Comparison of ENCODE assay signal across 9 cellular contexts in genomic region chr2:43139996-43140621, GRCh38.
DNase-seq lines count a peak whose midpoint lies in the region; ATAC-seq and TF ChIP-seq lines count a peak whose summit lies in the region.
"Had no signal": no experiment of that assay in that cellular context is flagged by ENCODE, and none has a peak within 500 bp of the region (broad histone marks: within the 10 kb centered on the region; RNA-seq: fewer than 3 reads in every experiment).

No MANE protein-coding gene starts in this region.

- peak; percentile 9 for DNase-seq in activated CD4-positive, alpha-beta memory T cell treated with anti-CD3 and anti-CD28 coated beads for 36 hours
- DNase-seq in foreskin fibroblast (peak; percentile 63 to 84), sciatic nerve (ENCODE audit: low spot score) (peak; percentile 76), mucosa of gallbladder (ENCODE audit: low spot score) (no peak), NCI-H69 (lab: John Stamatoyannopoulos, UW) (no peak)
- DNase-seq: NCI-H446 treated with DMSO at 0.1 percent for 48 hours had no signal

- peak overlapping the region; percentile 85 for H3K27ac Mint-ChIP-seq in activated CD4-positive, alpha-beta memory T cell treated with anti-CD3 and anti-CD28 coated beads for 36 hours

- H3K4me3 ChIP-seq in foreskin fibroblast (ENCODE audit: low read depth in 1 of 2, low read length in 2 of 2), result no peak overlapping the region

- TF ChIP-seq CTCF in foreskin fibroblast (IDR thresholded peaks at IDR 0.05; ENCODE audit: low read depth, low read length), result no peak

- intact Hi-C loops in activated CD4-positive, alpha-beta memory T cell treated with anti-CD3 and anti-CD28 coated beads for 36 hours (cut with micrococcal nuclease), result no loop called here
- intact Hi-C loops in sciatic nerve (cut with DNase I), result loop anchor here (10.0 kb wide), 1 partner anchor 85 kb away; the partner anchor contains the start of gene ZFP36L2

- H3K4me3 Mint-ChIP-seq in activated CD4-positive, alpha-beta memory T cell treated with anti-CD3 and anti-CD28 coated beads for 36 hours, result peak overlapping the region; percentile 31

- H3K27me3 Mint-ChIP-seq in activated CD4-positive, alpha-beta memory T cell treated with anti-CD3 and anti-CD28 coated beads for 36 hours, result no peaks in the 10 kb centered on the region

- CTCF ChIA-PET in activated CD4-positive, alpha-beta memory T cell treated with anti-CD3 and anti-CD28 coated beads for 36 hours (lab: Charles Lee), result interaction anchor here (1.7 to 17.8 kb wide), 7 partner anchors 9 to 88 kb away, joined by 6 to 254 read pairs (median 13); no protein-coding TSS in a partner anchor

- H3K9me3 Mint-ChIP-seq in activated CD4-positive, alpha-beta memory T cell treated with anti-CD3 and anti-CD28 coated beads for 36 hours, result no peaks in the 10 kb centered on the region

- POLR2A ChIA-PET in activated CD4-positive, alpha-beta memory T cell treated with anti-CD3 and anti-CD28 coated beads for 36 hours (lab: Charles Lee), result interaction anchor here (0.8 to 2.5 kb wide), 10 partner anchors 9 to 87 kb away, joined by 3 to 19 read pairs (median 4); partner anchors contain the start of gene ZFP36L2

- no peaks in the 10 kb centered on the region for H3K36me3 Mint-ChIP-seq in activated CD4-positive, alpha-beta memory T cell treated with anti-CD3 and anti-CD28 coated beads for 36 hours

- peaks cover 61% of the 10 kb centered on the region for H3K4me1 Mint-ChIP-seq in activated CD4-positive, alpha-beta memory T cell treated with anti-CD3 and anti-CD28 coated beads for 36 hours (ENCODE audit: low read depth)

- ATAC-seq in GM19351 (IDR thresholded peaks at IDR 0.05; ENCODE audit: unreplicated experiment) (peak; percentile 68), sciatic nerve (peak; percentile 95), HG03439 (IDR thresholded peaks at IDR 0.05; ENCODE audit: unreplicated experiment) (no peak), GM18502 (IDR thresholded peaks at IDR 0.05; ENCODE audit: poor library complexity, unreplicated experiment) (no peak)

Comparison
In these comparisons a context has a peak if more than half of its experiments do, and no peak if none do; other contexts are left out.
1. ATAC-seq: peak in GM19351 (single experiment) and sciatic nerve (single experiment); none in HG03439 (single experiment) and GM18502 (single experiment).
2. DNase-seq: peak in activated CD4-positive, alpha-beta memory T cell treated with anti-CD3 and anti-CD28 coated beads for 36 hours (single experiment), foreskin fibroblast (2 of 2) and sciatic nerve (single experiment); none in mucosa of gallbladder (single experiment) and NCI-H69 (single experiment).